In genomic region chr17:19509281-19509852, GRCh38 we compare ENCODE assay signal across 2 cellular contexts. TPM values are rescaled to one million over a fixed set of nuclear protein-coding genes. Genes with fewer than 3 reads are reported as not detected.
"Had no signal": no experiment of that assay in that cellular context is flagged by ENCODE, and none has a peak within 500 bp of the region (broad histone marks: within the 10 kb centered on the region; RNA-seq: fewer than 3 reads in every experiment).

No MANE protein-coding gene starts in this region.

RNA-seq across cellular contexts. Expression of gene SLC47A1, which starts 24.3 kb away (rescaled TPM):
- total RNA-seq: activated CD4-positive, alpha-beta T cell treated with anti-CD3 and anti-CD28 coated beads, Interleukin-2, amount 10 ng/mL, durations not matched to agents 7 days and 5 days; SJSA1 had no signal
